In genomic region chr14:99378782-99379214, GRCh38 we compare ENCODE assay signal across 12 cellular contexts.
A peak's percentile ranks its signal among the peaks of the same experiment; 100 is the strongest.
DNase-seq lines count a peak whose midpoint lies in the region; ATAC-seq and TF ChIP-seq lines count a peak whose summit lies in the region.
"Had no signal": no experiment of that assay in that cellular context is flagged by ENCODE, and none has a peak within 500 bp of the region (broad histone marks: within the 10 kb centered on the region; RNA-seq: fewer than 3 reads in every experiment).

No MANE protein-coding gene starts in this region.

- H3K4me3 Mint-ChIP-seq in stimulated activated memory B cell treated with anti-CD40 and anti-IgM and Interleukin-4, amounts not matched to agents 10 μg/mL and 1 μg/mL and 100 μg/mL, for 72 hours = no peak overlapping the region
- no peak overlapping the region for H3K4me3 Mint-ChIP-seq in WTC11
- no peak overlapping the region for H3K4me3 Mint-ChIP-seq in activated CD4-positive, alpha-beta memory T cell treated with anti-CD3 and anti-CD28 coated beads for 36 hours
- H3K4me3 Mint-ChIP-seq: central memory CD8-positive, alpha-beta T cell; T-helper 2 cell treated with Interferon-gamma antibody and Interleukin-4, amounts not matched to agents 5 μg/mL and 100 μg/mL, for 36 hours had no signal

- no peak overlapping the region for H3K9ac ChIP-seq in fibroblast of lung (ENCODE audit: insufficient read depth, low read length)

- H3K27ac Mint-ChIP-seq in stimulated activated memory B cell treated with anti-CD40 and anti-IgM and Interleukin-4, amounts not matched to agents 10 μg/mL and 1 μg/mL and 100 μg/mL, for 72 hours = no peak overlapping the region
- no peak overlapping the region for H3K27ac Mint-ChIP-seq in WTC11
- no peak overlapping the region for H3K27ac Mint-ChIP-seq in activated CD4-positive, alpha-beta memory T cell treated with anti-CD3 and anti-CD28 coated beads for 36 hours
- H3K27ac Mint-ChIP-seq: T-helper 2 cell treated with Interferon-gamma antibody and Interleukin-4, amounts not matched to agents 5 μg/mL and 100 μg/mL, for 36 hours had no signal

- POLR2A ChIA-PET in WTC11 (lab: Charles Lee) = no interaction called here
- POLR2A ChIA-PET in activated CD4-positive, alpha-beta memory T cell treated with anti-CD3 and anti-CD28 coated beads for 36 hours (lab: Charles Lee) = no interaction called here

- no peak overlapping the region for H3K27ac ChIP-seq in fibroblast of lung (ENCODE audit: insufficient read depth, low read length)
- H3K27ac ChIP-seq: gastrocnemius medialis had no signal

- CTCF ChIA-PET in WTC11 (lab: Charles Lee) = interaction anchor here (0.6 to 8.0 kb wide), 3 partner anchors 10 to 518 kb away, joined by 4 to 106 read pairs (median 28); no protein-coding TSS in a partner anchor
- CTCF ChIA-PET in activated CD4-positive, alpha-beta memory T cell treated with anti-CD3 and anti-CD28 coated beads for 36 hours (lab: Charles Lee) = interaction anchor here (2.5 to 2.8 kb wide), 2 partner anchors 10 to 14 kb away, joined by 7 to 9 read pairs; no protein-coding TSS in a partner anchor

- peaks cover 66% of the 10 kb centered on the region for H3K27me3 Mint-ChIP-seq in stimulated activated memory B cell treated with anti-CD40 and anti-IgM and Interleukin-4, amounts not matched to agents 10 μg/mL and 1 μg/mL and 100 μg/mL, for 72 hours
- no peaks in the 10 kb centered on the region for H3K27me3 Mint-ChIP-seq in WTC11 (ENCODE audit: low read depth)
- H3K27me3 Mint-ChIP-seq in activated CD4-positive, alpha-beta memory T cell treated with anti-CD3 and anti-CD28 coated beads for 36 hours = peaks cover 27% of the 10 kb centered on the region

- TF ChIP-seq CTCF in fibroblast of lung (conservative IDR thresholded peaks at IDR 0.05 in 1 of 2, IDR thresholded peaks at IDR 0.05 in 1 of 2; ENCODE audit: low read depth in 1 of 2, low read length in 2 of 2) (no peak), WTC11 (IDR thresholded peaks at IDR 0.05) (no peak)

- peak; percentile 31 for ATAC-seq in stimulated activated memory B cell treated with anti-CD40 and anti-IgM and Interleukin-4, amounts not matched to agents 10 μg/mL and 1 μg/mL and 100 μg/mL, for 72 hours
- ATAC-seq in WTC11 (no peak), HG02973 (IDR thresholded peaks at IDR 0.05; ENCODE audit: unreplicated experiment) (no peak)
- ATAC-seq: gastrocnemius medialis, sciatic nerve had no signal

- H3K4me1 Mint-ChIP-seq in stimulated activated memory B cell treated with anti-CD40 and anti-IgM and Interleukin-4, amounts not matched to agents 10 μg/mL and 1 μg/mL and 100 μg/mL, for 72 hours = peaks cover 19% of the 10 kb centered on the region
- peaks cover 16% of the 10 kb centered on the region for H3K4me1 Mint-ChIP-seq in WTC11
- no peaks in the 10 kb centered on the region for H3K4me1 Mint-ChIP-seq in activated CD4-positive, alpha-beta memory T cell treated with anti-CD3 and anti-CD28 coated beads for 36 hours (ENCODE audit: low read depth)

- H3K79me2 ChIP-seq in fibroblast of lung (ENCODE audit: control insufficient read depth, insufficient read depth, low read length) = no peaks in the 10 kb centered on the region

- H3K36me3 Mint-ChIP-seq in stimulated activated memory B cell treated with anti-CD40 and anti-IgM and Interleukin-4, amounts not matched to agents 10 μg/mL and 1 μg/mL and 100 μg/mL, for 72 hours = no peaks in the 10 kb centered on the region
- no peaks in the 10 kb centered on the region for H3K36me3 Mint-ChIP-seq in WTC11
- H3K36me3 Mint-ChIP-seq in activated CD4-positive, alpha-beta memory T cell treated with anti-CD3 and anti-CD28 coated beads for 36 hours = no peaks in the 10 kb centered on the region

- DNase-seq in NCI-H510A treated with DMSO at 0.1 percent for 48 hours (lab: John Stamatoyannopoulos, UW) (peak; percentile 29), NCI-H510A (lab: John Stamatoyannopoulos, UW) (no peak), NCI-H226 (peak; percentile 34), fibroblast of lung (ENCODE audit: low read depth in 2 of 2) (peak; percentile 4 to 66), WTC11 (ENCODE audit: low spot score) (no peak)
- DNase-seq in activated CD4-positive, alpha-beta memory T cell treated with anti-CD3 and anti-CD28 coated beads for 36 hours = no peak
- DNase-seq: gastrocnemius medialis had no signal

- peak overlapping the region; percentile 21 for H2AFZ ChIP-seq in fibroblast of lung (ENCODE audit: low read length)

- no peaks in the 10 kb centered on the region for H4K20me1 ChIP-seq in fibroblast of lung (ENCODE audit: control insufficient read depth, extremely low read depth, insufficient read depth, low read length)

- H3K36me3 ChIP-seq in fibroblast of lung (ENCODE audit: control insufficient read depth, insufficient read depth, low read length) = no peaks in the 10 kb centered on the region
- H3K36me3 ChIP-seq: gastrocnemius medialis had no signal

- H3K4me3 ChIP-seq in fibroblast of lung (replicated peaks in 1 of 4; ENCODE audit: control extremely low read depth in 1 of 4, insufficient read depth in 1 of 4, low read depth in 3 of 4, low read length in 4 of 4) = no peak overlapping the region
- H3K4me3 ChIP-seq: gastrocnemius medialis had no signal

- no peaks in the 10 kb centered on the region for H3K9me3 ChIP-seq in fibroblast of lung (ENCODE audit: control insufficient read depth, insufficient read depth, low read depth, low read length)
- H3K9me3 ChIP-seq: gastrocnemius medialis had no signal

- no peaks in the 10 kb centered on the region for H3K4me1 ChIP-seq in fibroblast of lung (ENCODE audit: control insufficient read depth, extremely low read depth, insufficient read depth, low read length)
- H3K4me1 ChIP-seq: gastrocnemius medialis had no signal

- no peak overlapping the region for H3K4me2 ChIP-seq in fibroblast of lung (ENCODE audit: extremely low read depth, insufficient read depth, low read length)

- intact Hi-C loops in activated CD4-positive, alpha-beta memory T cell treated with anti-CD3 and anti-CD28 coated beads for 36 hours (cut with micrococcal nuclease) = no loop called here

- H3K27me3 ChIP-seq in fibroblast of lung (ENCODE audit: control insufficient read depth, insufficient read depth, low read length) = no peaks in the 10 kb centered on the region

- no peaks in the 10 kb centered on the region for H3K9me3 Mint-ChIP-seq in stimulated activated memory B cell treated with anti-CD40 and anti-IgM and Interleukin-4, amounts not matched to agents 10 μg/mL and 1 μg/mL and 100 μg/mL, for 72 hours
- no peaks in the 10 kb centered on the region for H3K9me3 Mint-ChIP-seq in WTC11
- no peaks in the 10 kb centered on the region for H3K9me3 Mint-ChIP-seq in activated CD4-positive, alpha-beta memory T cell treated with anti-CD3 and anti-CD28 coated beads for 36 hours
- H3K9me3 Mint-ChIP-seq: central memory CD8-positive, alpha-beta T cell; T-helper 2 cell treated with Interferon-gamma antibody and Interleukin-4, amounts not matched to agents 5 μg/mL and 100 μg/mL, for 36 hours had no signal

TF ChIP-seq in WTC11, 78 proteins besides CTCF, POLR2A, EP300 and RAD21 (continues in another document):
- TF ChIP-seq GABPB1 (CRISPR knock-in tag; IDR thresholded peaks at IDR 0.05) (no peak), NFYB (CRISPR knock-in tag; conservative IDR thresholded peaks at IDR 0.05; ENCODE audit: low read depth) (no peak), FOXK1 (CRISPR knock-in tag; IDR thresholded peaks at IDR 0.05) (no peak), ZNF263 (CRISPR knock-in tag; IDR thresholded peaks at IDR 0.05; ENCODE audit: low read depth) (no peak)
- TF ChIP-seq, protein P1, sequence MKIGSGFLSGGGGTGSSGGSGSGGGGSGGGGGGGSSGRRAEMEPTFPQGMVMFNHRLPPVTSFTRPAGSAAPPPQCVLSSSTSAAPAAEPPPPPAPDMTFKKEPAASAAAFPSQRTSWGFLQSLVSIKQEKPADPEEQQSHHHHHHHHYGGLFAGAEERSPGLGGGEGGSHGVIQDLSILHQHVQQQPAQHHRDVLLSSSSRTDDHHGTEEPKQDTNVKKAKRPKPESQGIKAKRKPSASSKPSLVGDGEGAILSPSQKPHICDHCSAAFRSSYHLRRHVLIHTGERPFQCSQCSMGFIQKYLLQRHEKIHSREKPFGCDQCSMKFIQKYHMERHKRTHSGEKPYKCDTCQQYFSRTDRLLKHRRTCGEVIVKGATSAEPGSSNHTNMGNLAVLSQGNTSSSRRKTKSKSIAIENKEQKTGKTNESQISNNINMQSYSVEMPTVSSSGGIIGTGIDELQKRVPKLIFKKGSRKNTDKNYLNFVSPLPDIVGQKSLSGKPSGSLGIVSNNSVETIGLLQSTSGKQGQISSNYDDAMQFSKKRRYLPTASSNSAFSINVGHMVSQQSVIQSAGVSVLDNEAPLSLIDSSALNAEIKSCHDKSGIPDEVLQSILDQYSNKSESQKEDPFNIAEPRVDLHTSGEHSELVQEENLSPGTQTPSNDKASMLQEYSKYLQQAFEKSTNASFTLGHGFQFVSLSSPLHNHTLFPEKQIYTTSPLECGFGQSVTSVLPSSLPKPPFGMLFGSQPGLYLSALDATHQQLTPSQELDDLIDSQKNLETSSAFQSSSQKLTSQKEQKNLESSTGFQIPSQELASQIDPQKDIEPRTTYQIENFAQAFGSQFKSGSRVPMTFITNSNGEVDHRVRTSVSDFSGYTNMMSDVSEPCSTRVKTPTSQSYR (CRISPR knock-in tag; IDR thresholded peaks at IDR 0.05) = no peak
- TF ChIP-seq, protein P2, sequence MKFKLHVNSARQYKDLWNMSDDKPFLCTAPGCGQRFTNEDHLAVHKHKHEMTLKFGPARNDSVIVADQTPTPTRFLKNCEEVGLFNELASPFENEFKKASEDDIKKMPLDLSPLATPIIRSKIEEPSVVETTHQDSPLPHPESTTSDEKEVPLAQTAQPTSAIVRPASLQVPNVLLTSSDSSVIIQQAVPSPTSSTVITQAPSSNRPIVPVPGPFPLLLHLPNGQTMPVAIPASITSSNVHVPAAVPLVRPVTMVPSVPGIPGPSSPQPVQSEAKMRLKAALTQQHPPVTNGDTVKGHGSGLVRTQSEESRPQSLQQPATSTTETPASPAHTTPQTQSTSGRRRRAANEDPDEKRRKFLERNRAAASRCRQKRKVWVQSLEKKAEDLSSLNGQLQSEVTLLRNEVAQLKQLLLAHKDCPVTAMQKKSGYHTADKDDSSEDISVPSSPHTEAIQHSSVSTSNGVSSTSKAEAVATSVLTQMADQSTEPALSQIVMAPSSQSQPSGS (CRISPR knock-in tag; IDR thresholded peaks at IDR 0.05; ENCODE audit: borderline replicate concordance, low read depth) = no peak

Comparison
In these comparisons a context has a peak if more than half of its experiments do, and no peak if none do; other contexts are left out.
1. DNase-seq: peak in NCI-H510A treated with DMSO at 0.1 percent for 48 hours (single experiment), NCI-H226 (single experiment) and fibroblast of lung (2 of 2); none in NCI-H510A (single experiment), WTC11 (single experiment) and activated CD4-positive, alpha-beta memory T cell treated with anti-CD3 and anti-CD28 coated beads for 36 hours (single experiment).